In genomic region chr11:64648551-64648950, GRCh38 we compare ENCODE assay signal across 32 cellular contexts. TPM values are rescaled to one million over a fixed set of nuclear protein-coding genes. Genes with fewer than 3 reads are reported as not detected.
"Had no signal": no experiment of that assay in that cellular context is flagged by ENCODE, and none has a peak within 500 bp of the region (broad histone marks: within the 10 kb centered on the region; RNA-seq: fewer than 3 reads in every experiment).

No MANE protein-coding gene starts in this region.

- H3K4me1 ChIP-seq: adrenal gland, foreskin keratinocyte had no signal

- H3K4me3 ChIP-seq: adrenal gland, body of pancreas, esophagus muscularis mucosa, gastrocnemius medialis, heart left ventricle had no signal

- H3K36me3 ChIP-seq: adrenal gland, esophagus muscularis mucosa, gastrocnemius medialis, heart left ventricle, WERI-Rb-1 had no signal

- H3K27me3 ChIP-seq: body of pancreas had no signal

- H3K27ac ChIP-seq: adrenal gland, body of pancreas, esophagus muscularis mucosa, foreskin keratinocyte, gastrocnemius medialis, heart left ventricle, WERI-Rb-1 had no signal

- ATAC-seq: activated CD4-positive, CD25-positive, alpha-beta regulatory T cell treated with anti-CD3 and anti-CD28 coated beads, Interleukin-2, amount 50 U/mL, for 24 hours; activated CD8-positive, alpha-beta T cell treated with anti-CD3 and anti-CD28 coated beads for 36 hours; activated naive CD8-positive, alpha-beta T cell treated with anti-CD3 and anti-CD28 coated beads, Interleukin-2, amount 50 U/mL, for 24 hours; effector memory CD8-positive, alpha-beta T cell; foreskin keratinocyte; gastrocnemius medialis had no signal

- H3K9me3 ChIP-seq: adrenal gland, body of pancreas, esophagus muscularis mucosa, gastrocnemius medialis, heart left ventricle had no signal

- FAIRE-seq: colon had no signal

- DNase-seq: activated B cell treated with CpG ODN at 0.5 μM for 24 hours; activated CD4-positive, alpha-beta T cell treated with anti-CD3 and anti-CD28 coated beads for 48 hours; activated CD4-positive, alpha-beta T cell treated with anti-CD3 and anti-CD28 coated beads, Interleukin-2, amount 50 U/mL, for 1 hour; activated CD4-positive, alpha-beta T cell treated with anti-CD3 and anti-CD28 coated beads, Interleukin-2, amount 50 U/mL, for 48 hours; activated CD8-positive, alpha-beta memory T cell treated with anti-CD3 and anti-CD28 coated beads for 24 hours; activated CD8-positive, alpha-beta T cell treated with anti-CD3 and anti-CD28 coated beads for 36 hours; activated effector memory CD4-positive, alpha-beta T cell treated with anti-CD3 and anti-CD28 coated beads, Interleukin-2, amount 50 U/mL, for 16 hours; activated naive CD4-positive, alpha-beta T cell treated with anti-CD3 and anti-CD28 coated beads for 36 hours; activated naive CD8-positive, alpha-beta T cell treated with anti-CD3 and anti-CD28 coated beads for 36 hours; activated naive CD8-positive, alpha-beta T cell treated with anti-CD3 and anti-CD28 coated beads, Interleukin-2, amount 50 U/mL, for 24 hours; activated T-cell treated with anti-CD3 and anti-CD28 coated beads, Interleukin-2, amount 50 U/mL, for 48 hours; adrenal gland; amygdala; aorta; cortex of kidney; dermis blood vessel endothelial cell; effector CD4-positive, alpha-beta T cell; effector memory CD8-positive, alpha-beta T cell; foreskin keratinocyte; gastrocnemius medialis; glutamatergic neuron; heart left ventricle; T1000 had no signal

RNA-seq across cellular contexts. Expression of gene SLC22A12, which starts 57.5 kb away (rescaled TPM):
- total RNA-seq: activated B cell treated with CpG ODN at 0.5 μM for 24 hours; activated CD8-positive, alpha-beta T cell treated with anti-CD3 and anti-CD28 coated beads for 36 hours; activated naive CD4-positive, alpha-beta T cell treated with anti-CD3 and anti-CD28 coated beads for 36 hours; activated naive CD8-positive, alpha-beta T cell treated with anti-CD3 and anti-CD28 coated beads for 36 hours; activated T-helper 1 cell treated with anti-CD3 and anti-CD28 coated beads, Interleukin-12 subunit alpha, Interleukin-12 subunit beta, Interleukin-2, Interleukin-4 antibody, amounts not matched to agents 30 ng/mL and 10 ng/mL and 1 ng/mL, durations not matched to agents 14 hours and 24 hours and 36 hours; activated T-helper 2 cell treated with anti-CD3 and anti-CD28 coated beads, Interferon-gamma antibody, Interleukin-2, Interleukin-4, amounts not matched to agents 10 μg/mL and 5 μg/mL and 100 μg/mL, durations not matched to agents 14 hours and 24 hours and 36 hours; adrenal gland; aorta; body of pancreas; chondrocyte; dermis blood vessel endothelial cell; esophagus muscularis mucosa; foreskin keratinocyte; gastrocnemius medialis; heart left ventricle; T-helper 2 cell treated with Interferon-gamma antibody and Interleukin-4, amounts not matched to agents 100 ng/mL and 5 ng/mL, for 36 hours had no signal
- polyA plus RNA-seq: adrenal gland, aorta, foreskin keratinocyte, heart left ventricle had no signal
